In the genomic region with DNA sequence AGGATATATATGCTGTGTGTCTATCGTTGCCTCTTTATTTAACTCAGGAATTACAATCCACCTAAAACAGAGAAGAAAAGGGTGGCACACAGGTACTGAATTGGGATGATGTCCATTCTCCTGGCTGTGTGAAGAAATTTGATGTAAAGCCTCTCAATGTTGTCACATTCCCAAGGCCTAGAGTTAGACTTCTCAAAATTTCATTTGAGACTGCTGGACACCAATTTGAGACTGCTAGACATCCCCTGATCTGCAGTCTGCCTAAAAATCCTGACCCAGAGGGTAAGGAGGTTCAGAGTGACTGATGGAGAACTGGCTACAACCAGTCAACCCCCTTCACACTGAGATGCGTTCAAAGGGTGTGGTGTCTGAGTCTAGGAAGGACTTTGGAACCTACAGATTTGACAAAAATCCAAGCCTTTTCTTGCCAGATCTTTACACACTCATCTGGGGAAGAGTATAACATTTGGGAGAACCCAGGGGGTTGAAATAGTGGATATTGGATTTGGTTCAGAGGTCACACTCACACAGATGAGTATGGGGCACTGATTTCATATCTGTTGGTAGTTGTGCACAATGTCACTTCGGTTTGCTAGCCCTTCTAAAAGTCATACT, we compare ENCODE assay signal across 18 cellular contexts.
"Had no signal": no experiment of that assay in that cellular context is flagged by ENCODE, and none has a peak within 500 bp of the region (broad histone marks: within the 10 kb centered on the region; RNA-seq: fewer than 3 reads in every experiment).

No MANE protein-coding gene starts in this region.

- H3K9me3 Mint-ChIP-seq: naive thymus-derived CD4-positive, alpha-beta T cell had no signal

- H3K27ac ChIP-seq: gastroesophageal sphincter, left ventricle myocardium inferior, neutrophil, right atrium auricular region, skin epidermis, suprapubic skin, thyroid gland, upper lobe of left lung, uterus had no signal

- H3K36me3 ChIP-seq: left ventricle myocardium inferior, neutrophil, right atrium auricular region, suprapubic skin, thyroid gland, upper lobe of left lung, uterus had no signal

- H3K27ac Mint-ChIP-seq: naive thymus-derived CD4-positive, alpha-beta T cell had no signal

- ATAC-seq: esophagus mucosa; left cardiac atrium; naive thymus-derived CD4-positive, alpha-beta T cell had no signal

- DNase-seq: effector memory CD4-positive, alpha-beta T cell; glutamatergic neuron; kidney; left cardiac atrium; left ventricle myocardium inferior; naive thymus-derived CD4-positive, alpha-beta T cell; sigmoid colon; stimulated activated CD4-positive, alpha-beta T cell treated with anti-CD3 and anti-CD28 coated beads, Interleukin-12 subunit alpha, Interleukin-12 subunit beta, amount 100 ng/mL, for 4 hours; stimulated activated naive CD4-positive, alpha-beta T cell treated with Interleukin-2 at 50 U/mL for 16 hours; thyroid gland; upper lobe of left lung; uterus had no signal

- H3K4me3 Mint-ChIP-seq: naive thymus-derived CD4-positive, alpha-beta T cell had no signal

- H3K27me3 ChIP-seq: gastroesophageal sphincter, sigmoid colon, uterus had no signal

- H3K4me3 ChIP-seq: gastroesophageal sphincter, left ventricle myocardium inferior, right atrium auricular region, sigmoid colon, skin epidermis, suprapubic skin, thyroid gland, upper lobe of left lung, uterus had no signal

- H3K9me3 ChIP-seq: gastroesophageal sphincter, left ventricle myocardium inferior, neutrophil, right atrium auricular region, sigmoid colon, suprapubic skin, thyroid gland, upper lobe of left lung, uterus had no signal
